Comparison of ENCODE assay signal across 17 cellular contexts in genomic region chr10:107418411-107418810, GRCh38.
A peak's percentile ranks its signal among the peaks of the same experiment; 100 is the strongest.
DNase-seq lines count a peak whose midpoint lies in the region; ATAC-seq and TF ChIP-seq lines count a peak whose summit lies in the region.
"Had no signal": no experiment of that assay in that cellular context is flagged by ENCODE, and none has a peak within 500 bp of the region (broad histone marks: within the 10 kb centered on the region; RNA-seq: fewer than 3 reads in every experiment).

No MANE protein-coding gene starts in this region.

- peak; percentile 56 for ATAC-seq in GM18870 (IDR thresholded peaks at IDR 0.05; ENCODE audit: unreplicated experiment)
- ATAC-seq in HG02588 (IDR thresholded peaks at IDR 0.05; ENCODE audit: unreplicated experiment), result peak; percentile 80
- ATAC-seq in naive B cell (ENCODE audit: low read depth in 2 of 2), result peak in 1 of 2 donors; percentile 43
- ATAC-seq: activated CD4-positive, alpha-beta T cell treated with anti-CD3 and anti-CD28 coated beads for 36 hours had no signal

- intact Hi-C loops in vagina (cut with DNase I), result no loop called here

- H3K9me2 ChIP-seq in Loucy (replicated peaks; ENCODE audit: low read depth, low read length), result no peaks in the 10 kb centered on the region; the same call in 1 of the 2 replicates

- H3K27ac ChIP-seq in vagina, result no peak overlapping the region
- H3K27ac ChIP-seq: cardiac muscle cell, left ventricle myocardium inferior had no signal

- TF ChIP-seq POLR2A in vagina (IDR thresholded peaks at IDR 0.05), result no peak

- H4K20me1 ChIP-seq in Loucy (ENCODE audit: insufficient read depth, low read length, poor library complexity, severe bottlenecking), result no peaks in the 10 kb centered on the region

- H3K27me3 ChIP-seq in Loucy (ENCODE audit: insufficient read depth, low read length, poor library complexity, severe bottlenecking) (no peaks in the 10 kb centered on the region), vagina (no peaks in the 10 kb centered on the region)
- H3K27me3 ChIP-seq: cardiac muscle cell had no signal

- H3K9me3 Mint-ChIP-seq in naive B cell, result peaks cover 0 to 5% (median 0%) of the 10 kb centered on the region in 7 donors

- H3K36me3 ChIP-seq in Loucy (ENCODE audit: insufficient read depth, low read length), result no peaks in the 10 kb centered on the region
- H3K36me3 ChIP-seq in vagina, result no peaks in the 10 kb centered on the region
- H3K36me3 ChIP-seq: cardiac muscle cell, left ventricle myocardium inferior had no signal

- peak overlapping the region in 1 of 6 donors; percentile 8 for H3K27ac Mint-ChIP-seq in naive B cell
- H3K27ac Mint-ChIP-seq: activated CD4-positive, alpha-beta T cell treated with anti-CD3 and anti-CD28 coated beads for 36 hours; activated naive CD8-positive, alpha-beta T cell had no signal

- H3K4me3 Mint-ChIP-seq in naive B cell, result peak overlapping the region in 2 of 8 donors; percentile 2 to 23
- H3K4me3 Mint-ChIP-seq: activated CD4-positive, alpha-beta T cell treated with anti-CD3 and anti-CD28 coated beads for 36 hours; activated naive CD8-positive, alpha-beta T cell had no signal

- no peaks in the 10 kb centered on the region for H3F3A ChIP-seq in Loucy (ENCODE audit: low read depth)

- peak overlapping the region; percentile 18 for H3K4me2 ChIP-seq in Loucy (ENCODE audit: low read depth, low read length, poor library complexity, severe bottlenecking)

- no peaks in the 10 kb centered on the region for H3K79me2 ChIP-seq in Loucy (ENCODE audit: insufficient read depth, low read length)

- H3K36me3 Mint-ChIP-seq in naive B cell, result no peaks in the 10 kb centered on the region
- H3K36me3 Mint-ChIP-seq: activated naive CD8-positive, alpha-beta T cell had no signal

- no peaks in the 10 kb centered on the region for H3K4me1 ChIP-seq in Loucy (ENCODE audit: insufficient read depth, low read length, poor library complexity, severe bottlenecking)
- H3K4me1 ChIP-seq in vagina, result no peaks in the 10 kb centered on the region
- H3K4me1 ChIP-seq: left ventricle myocardium inferior had no signal

- H2AFZ ChIP-seq in Loucy (ENCODE audit: low read length), result 0 out of 2 replicates have a peak overlapping the region, but pooled peaks have one; percentile 66

- peak; percentile 2 for DNase-seq in naive B cell
- no peak for DNase-seq in NAMALWA (ENCODE audit: low spot score)
- DNase-seq in vagina (ENCODE audit: extremely low spot score in 2 of 2), result no peak
- DNase-seq in epidermal melanocyte (ENCODE audit: insufficient read length, low spot score), result no peak
- DNase-seq in stimulated activated CD4-positive, alpha-beta T cell treated with anti-CD3 and anti-CD28 coated beads, Interleukin-1b, Interleukin-23, amount 100 ng/mL, for 48 hours, result no peak
- DNase-seq: activated CD4-positive, alpha-beta T cell treated with anti-CD3 and anti-CD28 coated beads for 36 hours; C1 segment of cervical spinal cord; DMS53; left ventricle myocardium inferior; NCI-H2029 treated with DMSO at 0.1 percent for 48 hours; NCI-H774; Right ventricle myocardium superior had no signal

- H3K27me3 Mint-ChIP-seq in naive B cell, result no peaks in the 10 kb centered on the region
- H3K27me3 Mint-ChIP-seq: activated CD4-positive, alpha-beta T cell treated with anti-CD3 and anti-CD28 coated beads for 36 hours; activated naive CD8-positive, alpha-beta T cell had no signal

- H3K4me1 Mint-ChIP-seq in naive B cell, result peaks cover 9 to 17% (median 11%) of the 10 kb centered on the region in 3 donors
- H3K4me1 Mint-ChIP-seq: activated CD4-positive, alpha-beta T cell treated with anti-CD3 and anti-CD28 coated beads for 36 hours had no signal

- H3K4me3 ChIP-seq in Loucy (ENCODE audit: low read length, poor library complexity, severe bottlenecking), result peak overlapping the region; percentile 28
- no peak overlapping the region for H3K4me3 ChIP-seq in vagina
- H3K4me3 ChIP-seq: cardiac muscle cell, left ventricle myocardium inferior had no signal

- H3K9ac ChIP-seq in Loucy (ENCODE audit: low read depth, low read length, poor library complexity, severe bottlenecking), result no peak overlapping the region

- TF ChIP-seq CTCF in Loucy (conservative IDR thresholded peaks at IDR 0.05; ENCODE audit: low read length), result no peak
- TF ChIP-seq CTCF in vagina (IDR thresholded peaks at IDR 0.05), result no peak

- H3K9me3 ChIP-seq in Loucy (ENCODE audit: insufficient read depth, low read depth, low read length), result no peaks in the 10 kb centered on the region
- no peaks in the 10 kb centered on the region for H3K9me3 ChIP-seq in vagina
- H3K9me3 ChIP-seq: left ventricle myocardium inferior had no signal
